10 cellular contexts compared by ENCODE assay signal in genomic region chr22:23138584-23139469, GRCh38. TPM values are rescaled to one million over a fixed set of nuclear protein-coding genes. Genes with fewer than 3 reads are reported as not detected.
DNase-seq lines count a peak whose midpoint lies in the region; ATAC-seq and TF ChIP-seq lines count a peak whose summit lies in the region.
"Had no signal": no experiment of that assay in that cellular context is flagged by ENCODE, and none has a peak within 500 bp of the region (broad histone marks: within the 10 kb centered on the region; RNA-seq: fewer than 3 reads in every experiment).

No MANE protein-coding gene starts in this region.

- TF ChIP-seq CTCF in mammary epithelial cell (conservative IDR thresholded peaks at IDR 0.05 in 1 of 2, IDR thresholded peaks at IDR 0.05 in 1 of 2; ENCODE audit: extremely low read depth in 1 of 2, insufficient read depth in 1 of 2, low read depth in 1 of 2, low read length in 2 of 2) = no peak
- no peak for TF ChIP-seq CTCF in MCF 10A (IDR thresholded peaks at IDR 0.05; ENCODE audit: unreplicated experiment)
- no peak for TF ChIP-seq CTCF in SU-DHL-6 (IDR thresholded peaks at IDR 0.05; ENCODE audit: insufficient read depth, low read length, poor library complexity, severe bottlenecking)
- TF ChIP-seq CTCF in upper lobe of right lung (IDR thresholded peaks at IDR 0.05) = no peak
- TF ChIP-seq CTCF in testis (IDR thresholded peaks at IDR 0.05) = no peak

- H3K4me1 ChIP-seq in mammary epithelial cell (ENCODE audit: insufficient read depth, low read length) (peaks cover 21% of the 10 kb centered on the region), upper lobe of right lung (peaks cover 9% of the 10 kb centered on the region), testis (peaks cover 6% of the 10 kb centered on the region)

- BruUV-seq in mammary epithelial cell (replicated peaks; lab: Mats Ljungman, UMichigan) (no TSS peak), MCF 10A (replicated peaks; lab: Mats Ljungman, UMichigan) (no TSS peak)

- intact Hi-C loops in mammary epithelial cell (cut with micrococcal nuclease) = no loop called here
- intact Hi-C loops in MCF 10A (cut with micrococcal nuclease) = no loop called here
- intact Hi-C loops in upper lobe of right lung (cut with DNase I) = no loop called here
- intact Hi-C loops in testis (cut with DNase I; ENCODE audit: low total_unique reads) = no loop called here

- CTCF ChIA-PET in mammary epithelial cell (lab: Charles Lee; ENCODE audit: low non-redundant PET) (no interaction called here), MCF 10A (lab: Yijun Ruan, JAX) (interaction anchor here (0.6 to 5.9 kb wide), 5 partner anchors 39 to 291 kb away, joined by 3 to 45 read pairs (median 4); no protein-coding TSS in a partner anchor)

- H3K4me2 ChIP-seq in mammary epithelial cell (ENCODE audit: insufficient read depth, low read depth, low read length) = no peak overlapping the region
- H3K4me2 ChIP-seq in SU-DHL-6 (ENCODE audit: low read depth, low read length, poor library complexity, severe bottlenecking) = no peak overlapping the region

- H3K27me3 ChIP-seq in mammary epithelial cell (ENCODE audit: insufficient read depth, low read length) = no peaks in the 10 kb centered on the region
- H3K27me3 ChIP-seq in SU-DHL-6 (ENCODE audit: low read length) = no peaks in the 10 kb centered on the region
- no peaks in the 10 kb centered on the region for H3K27me3 ChIP-seq in upper lobe of right lung
- no peaks in the 10 kb centered on the region for H3K27me3 ChIP-seq in testis

- dilution Hi-C loops in mammary epithelial cell (cut with HindIII; ENCODE audit: low sequenced_read_pairs) = no loop called here

- POLR2A ChIA-PET in MCF 10A (lab: Yijun Ruan, JAX) = no interaction called here

- in situ Hi-C loops in mammary epithelial cell (cut with MboI; ENCODE audit: low sequenced_read_pairs in 2 of 2) = loop anchor here in 1 of 2 donors (25.0 kb wide), 1 partner anchor 677 kb away; no protein-coding TSS in a partner anchor

- H3K27me3 Mint-ChIP-seq in MCF 10A (ENCODE audit: insufficient read depth, unreplicated experiment) (no peaks in the 10 kb centered on the region), immature natural killer cell (ENCODE audit: low read depth in 3 of 3) (peaks cover 15 to 32% (median 30%) of the 10 kb centered on the region in 3 donors)

- H3K79me2 ChIP-seq in mammary epithelial cell (ENCODE audit: insufficient read depth, low read length) (no peaks in the 10 kb centered on the region), SU-DHL-6 (ENCODE audit: insufficient read depth, low read length) (no peaks in the 10 kb centered on the region)

- ATAC-seq in upper lobe of right lung (no peak), HG03097 (IDR thresholded peaks at IDR 0.05; ENCODE audit: low FRiP score, unreplicated experiment) (no peak), HG03045 (IDR thresholded peaks at IDR 0.05; ENCODE audit: unreplicated experiment) (no peak)
- ATAC-seq: left cardiac atrium had no signal

- H3K4me3 Mint-ChIP-seq in MCF 10A (ENCODE audit: unreplicated experiment) (no peak overlapping the region), immature natural killer cell (peak overlapping the region; percentile 82 to 86 (median 83))

- H3K9me3 ChIP-seq in mammary epithelial cell (replicated peaks; ENCODE audit: insufficient read depth, low read length) (no peaks in the 10 kb centered on the region), SU-DHL-6 (ENCODE audit: insufficient read depth, low read length) (no peaks in the 10 kb centered on the region), upper lobe of right lung (no peaks in the 10 kb centered on the region), testis (no peaks in the 10 kb centered on the region)

- H3K4me1 Mint-ChIP-seq in MCF 10A (ENCODE audit: insufficient read depth, unreplicated experiment) (no peaks in the 10 kb centered on the region), immature natural killer cell (peaks cover 90 to 96% of the 10 kb centered on the region in 2 donors)

- DNase-seq in mammary epithelial cell = peak; percentile 66
- DNase-seq in MCF 10A (ENCODE audit: unreplicated experiment) = no peak
- no peak for DNase-seq in immature natural killer cell
- DNase-seq in upper lobe of right lung = no peak
- DNase-seq in testis = no peak
- DNase-seq: left cardiac atrium, NCI-H1930 had no signal

- H3K9me3 Mint-ChIP-seq in MCF 10A (ENCODE audit: unreplicated experiment) (no peaks in the 10 kb centered on the region), immature natural killer cell (no peaks in the 10 kb centered on the region)

- H3K9ac ChIP-seq in mammary epithelial cell (ENCODE audit: insufficient read depth, low read length) = no peak overlapping the region
- no peak overlapping the region for H3K9ac ChIP-seq in SU-DHL-6 (ENCODE audit: low read length)

- H3F3A ChIP-seq in SU-DHL-6 (ENCODE audit: insufficient read depth) = no peaks in the 10 kb centered on the region

- 98% methylated on average over 7 of the region's 12 CpGs for WGBS in mammary epithelial cell (ENCODE audit: low coverage, missing lambda C conversion rate)
- 92 to 96% methylated on average over 12 of the region's 12 CpGs for WGBS in testis, 2 donors

- H3K36me3 ChIP-seq in mammary epithelial cell (ENCODE audit: insufficient read depth, low read length) = no peaks in the 10 kb centered on the region
- H3K36me3 ChIP-seq in SU-DHL-6 (ENCODE audit: low read length) = no peaks in the 10 kb centered on the region
- no peaks in the 10 kb centered on the region for H3K36me3 ChIP-seq in upper lobe of right lung
- no peaks in the 10 kb centered on the region for H3K36me3 ChIP-seq in testis (ENCODE audit: low read depth, missing control alignments)

- H3K36me3 Mint-ChIP-seq in MCF 10A (ENCODE audit: insufficient read depth, unreplicated experiment) (no peaks in the 10 kb centered on the region), immature natural killer cell (no peaks in the 10 kb centered on the region)

- H2AFZ ChIP-seq in mammary epithelial cell (ENCODE audit: low read depth, low read length) (no peak overlapping the region), SU-DHL-6 (ENCODE audit: low read depth, low read length, severe bottlenecking) (no peak overlapping the region)

- H4K20me1 ChIP-seq in mammary epithelial cell (ENCODE audit: insufficient read depth, low read length) (no peaks in the 10 kb centered on the region), SU-DHL-6 (ENCODE audit: low read depth, low read length) (no peaks in the 10 kb centered on the region)

- no peaks in the 10 kb centered on the region for H3K9me2 ChIP-seq in SU-DHL-6 (replicated peaks; ENCODE audit: insufficient read depth, low read length)

- H3K27ac ChIP-seq in mammary epithelial cell (ENCODE audit: insufficient read depth, low read depth, low read length) (no peak overlapping the region), SU-DHL-6 (ENCODE audit: low read depth, low read length) (0 out of 2 replicates have a peak overlapping the region, but pooled peaks have one; percentile 22), upper lobe of right lung (peak overlapping the region; percentile 56), testis (no peak overlapping the region)

- H3K27ac Mint-ChIP-seq in MCF 10A (ENCODE audit: low read depth, unreplicated experiment) (no peak overlapping the region), immature natural killer cell (peak overlapping the region; percentile 98 to 100 (median 99))

- H3K4me3 ChIP-seq in mammary epithelial cell (replicated peaks in 1 of 3; ENCODE audit: insufficient read depth in 1 of 3, low read depth in 2 of 3, low read length in 3 of 3) (no peak overlapping the region), SU-DHL-6 (ENCODE audit: insufficient read depth, low read length, poor library complexity, severe bottlenecking) (no peak overlapping the region), upper lobe of right lung (no peak overlapping the region), testis (no peak overlapping the region)

- TF ChIP-seq POLR2A in testis (IDR thresholded peaks at IDR 0.05) = no peak

RNA-seq across cellular contexts. Expression of gene RSPH14, which starts 3.0 kb away (rescaled TPM):
- under 1 TPM in 1 of 2 donors, not detected in 1; 0.42 TPM for total RNA-seq in mammary epithelial cell
- not detected for polyA plus RNA-seq in mammary epithelial cell
- polyA minus RNA-seq in mammary epithelial cell = not detected
- total RNA-seq in MCF 10A (2022) = not detected in 2 replicates
- under 1 TPM in 2 of 3 donors, not detected in 1; 0.26 to 0.66 TPM for polyA plus RNA-seq in immature natural killer cell
- not detected for total RNA-seq in upper lobe of right lung
- 10 to 100 TPM; 12.1 to 22.8 TPM for total RNA-seq in testis
- 45.4 TPM for polyA plus RNA-seq in testis (ENCODE audit: insufficient read depth, low read depth, low replicate concordance)
- total RNA-seq: left cardiac atrium had no signal

RNA-seq across cellular contexts. Expression of gene RAB36, which starts 6.5 kb away (rescaled TPM):
- 1 to 10 TPM; 8.6 to 8.7 TPM for total RNA-seq in mammary epithelial cell
- 7.6 TPM for polyA plus RNA-seq in mammary epithelial cell
- 20.8 TPM for polyA minus RNA-seq in mammary epithelial cell
- total RNA-seq in MCF 10A (2022) = 8.5 and 8.8 TPM in 2 replicates
- 1 to 10 TPM in 2 of 3 donors, not detected in 1; 1.8 to 3.7 TPM for polyA plus RNA-seq in immature natural killer cell
- 3.8 TPM for total RNA-seq in upper lobe of right lung
- total RNA-seq in testis = 1 to 10 TPM; 7.4 to 7.5 TPM
- 11.1 TPM for polyA plus RNA-seq in testis (ENCODE audit: insufficient read depth, low read depth, low replicate concordance)

RNA-seq across cellular contexts. Expression of gene BCR, which starts 41.5 kb away (rescaled TPM):
- total RNA-seq in mammary epithelial cell (10 to 100 TPM; 67.7 to 69.7 TPM), MCF 10A (2022) (62.2 and 77.9 TPM in 2 replicates), upper lobe of right lung (78.3 TPM), testis (100 to 1,000 TPM; 105 to 108 TPM)
- polyA plus RNA-seq in mammary epithelial cell (59.1 TPM), immature natural killer cell (10 to 100 TPM in 1 of 3 donors, 1 to 10 TPM in 2; 4.1 to 12.5 (median 5.6) TPM), testis (ENCODE audit: insufficient read depth, low read depth, low replicate concordance) (52.5 TPM)
- 235 TPM for polyA minus RNA-seq in mammary epithelial cell

Comparison
In these comparisons a context has a peak if more than half of its experiments do, and no peak if none do; other contexts are left out.
1. H3K27ac ChIP-seq: peak in SU-DHL-6 (single experiment) and upper lobe of right lung (single experiment); none in mammary epithelial cell (single experiment) and testis (0 of 2).
2. RNA of gene RSPH14, which starts 3.0 kb away (total RNA-seq): 12.1 to 22.8 TPM in testis; 0.42 TPM in mammary epithelial cell, not detected in MCF 10A and not detected in upper lobe of right lung (single experiment); every median in the first group is over 4 times any median in the second.